In genomic region chr15:41827880-41828746, GRCh38 we compare ENCODE assay signal across 1 cellular context.
TF ChIP-seq lines count a peak whose summit lies in the region.

Gene JMJD7, plus strand, starts transcription at chr15:41828092. Its CDS starts 33 bp downstream, at chr15:41828125.

TF ChIP-seq in HepG2, 621 proteins besides CTCF, POLR2A, EP300 and RAD21 (continued from another document and continues in another):
- no peak; the same call in 1 of the 2 replicates for TF ChIP-seq ZFP37 (CRISPR knock-in tag; IDR thresholded peaks at IDR 0.05; ENCODE audit: borderline replicate concordance)
- TF ChIP-seq ZSCAN9 (CRISPR knock-in tag; IDR thresholded peaks at IDR 0.05; ENCODE audit: borderline replicate concordance) = no peak
- TF ChIP-seq DMTF1 (CRISPR knock-in tag; IDR thresholded peaks at IDR 0.05) = no peak
- TF ChIP-seq NFIC (IDR thresholded peaks at IDR 0.05; ENCODE audit: low read length) = no peak
- TF ChIP-seq KAT7 (CRISPR knock-in tag; IDR thresholded peaks at IDR 0.05; ENCODE audit: borderline replicate concordance) = no peak
- TF ChIP-seq ZNF781 (CRISPR knock-in tag; IDR thresholded peaks at IDR 0.05; ENCODE audit: borderline replicate concordance, not compliant biosample characterization) = peak; percentile 15
- TF ChIP-seq, protein P1, sequence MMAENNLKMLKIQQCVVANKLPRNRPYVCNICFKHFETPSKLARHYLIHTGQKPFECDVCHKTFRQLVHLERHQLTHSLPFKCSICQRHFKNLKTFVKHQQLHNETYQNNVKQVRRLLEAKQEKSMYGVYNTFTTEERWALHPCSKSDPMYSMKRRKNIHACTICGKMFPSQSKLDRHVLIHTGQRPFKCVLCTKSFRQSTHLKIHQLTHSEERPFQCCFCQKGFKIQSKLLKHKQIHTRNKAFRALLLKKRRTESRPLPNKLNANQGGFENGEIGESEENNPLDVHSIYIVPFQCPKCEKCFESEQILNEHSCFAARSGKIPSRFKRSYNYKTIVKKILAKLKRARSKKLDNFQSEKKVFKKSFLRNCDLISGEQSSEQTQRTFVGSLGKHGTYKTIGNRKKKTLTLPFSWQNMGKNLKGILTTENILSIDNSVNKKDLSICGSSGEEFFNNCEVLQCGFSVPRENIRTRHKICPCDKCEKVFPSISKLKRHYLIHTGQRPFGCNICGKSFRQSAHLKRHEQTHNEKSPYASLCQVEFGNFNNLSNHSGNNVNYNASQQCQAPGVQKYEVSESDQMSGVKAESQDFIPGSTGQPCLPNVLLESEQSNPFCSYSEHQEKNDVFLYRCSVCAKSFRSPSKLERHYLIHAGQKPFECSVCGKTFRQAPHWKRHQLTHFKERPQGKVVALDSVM (CRISPR knock-in tag; IDR thresholded peaks at IDR 0.05) = no peak
- no peak for TF ChIP-seq PAWR (CRISPR knock-in tag; IDR thresholded peaks at IDR 0.05; ENCODE audit: borderline replicate concordance)
- no peak for TF ChIP-seq ZFP36L2 (CRISPR knock-in tag; IDR thresholded peaks at IDR 0.05)
- TF ChIP-seq HCFC1 (IDR thresholded peaks at IDR 0.05; ENCODE audit: low read depth, low read length) = no peak
- TF ChIP-seq DR1 (CRISPR knock-in tag; IDR thresholded peaks at IDR 0.05) = no peak
- TF ChIP-seq CCDC6 (CRISPR knock-in tag; IDR thresholded peaks at IDR 0.05) = no peak; the same call in 1 of the 2 replicates
- TF ChIP-seq ZNF746 (CRISPR knock-in tag; IDR thresholded peaks at IDR 0.05) = no peak
- TF ChIP-seq ZNF335 (CRISPR knock-in tag; IDR thresholded peaks at IDR 0.05) = no peak
- TF ChIP-seq AKAP8 (CRISPR knock-in tag; IDR thresholded peaks at IDR 0.05) = no peak; the same call in 1 of the 2 replicates
- TF ChIP-seq, protein P2, sequence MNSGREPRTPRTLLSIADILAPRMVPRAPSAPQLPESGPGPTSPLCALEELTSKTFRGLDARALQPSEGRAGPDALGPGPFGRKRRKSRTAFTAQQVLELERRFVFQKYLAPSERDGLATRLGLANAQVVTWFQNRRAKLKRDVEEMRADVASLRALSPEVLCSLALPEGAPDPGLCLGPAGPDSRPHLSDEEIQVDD (CRISPR knock-in tag; IDR thresholded peaks at IDR 0.05; ENCODE audit: borderline replicate concordance) = no peak
- TF ChIP-seq ZNF224 (CRISPR knock-in tag; IDR thresholded peaks at IDR 0.05) = no peak
- TF ChIP-seq NFE2 (CRISPR knock-in tag; IDR thresholded peaks at IDR 0.05) = no peak
- TF ChIP-seq, protein P3, sequence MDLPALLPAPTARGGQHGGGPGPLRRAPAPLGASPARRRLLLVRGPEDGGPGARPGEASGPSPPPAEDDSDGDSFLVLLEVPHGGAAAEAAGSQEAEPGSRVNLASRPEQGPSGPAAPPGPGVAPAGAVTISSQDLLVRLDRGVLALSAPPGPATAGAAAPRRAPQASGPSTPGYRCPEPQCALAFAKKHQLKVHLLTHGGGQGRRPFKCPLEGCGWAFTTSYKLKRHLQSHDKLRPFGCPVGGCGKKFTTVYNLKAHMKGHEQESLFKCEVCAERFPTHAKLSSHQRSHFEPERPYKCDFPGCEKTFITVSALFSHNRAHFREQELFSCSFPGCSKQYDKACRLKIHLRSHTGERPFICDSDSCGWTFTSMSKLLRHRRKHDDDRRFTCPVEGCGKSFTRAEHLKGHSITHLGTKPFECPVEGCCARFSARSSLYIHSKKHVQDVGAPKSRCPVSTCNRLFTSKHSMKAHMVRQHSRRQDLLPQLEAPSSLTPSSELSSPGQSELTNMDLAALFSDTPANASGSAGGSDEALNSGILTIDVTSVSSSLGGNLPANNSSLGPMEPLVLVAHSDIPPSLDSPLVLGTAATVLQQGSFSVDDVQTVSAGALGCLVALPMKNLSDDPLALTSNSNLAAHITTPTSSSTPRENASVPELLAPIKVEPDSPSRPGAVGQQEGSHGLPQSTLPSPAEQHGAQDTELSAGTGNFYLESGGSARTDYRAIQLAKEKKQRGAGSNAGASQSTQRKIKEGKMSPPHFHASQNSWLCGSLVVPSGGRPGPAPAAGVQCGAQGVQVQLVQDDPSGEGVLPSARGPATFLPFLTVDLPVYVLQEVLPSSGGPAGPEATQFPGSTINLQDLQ (CRISPR knock-in tag; IDR thresholded peaks at IDR 0.05) = 0 out of 2 replicates have a peak, but pooled peaks have one; percentile 53
- TF ChIP-seq ZBTB3 (CRISPR knock-in tag; IDR thresholded peaks at IDR 0.05; ENCODE audit: borderline replicate concordance, low read depth) = no peak
- TF ChIP-seq ATF1 (CRISPR knock-in tag; IDR thresholded peaks at IDR 0.05) = no peak
- TF ChIP-seq ARHGAP35 (CRISPR knock-in tag; IDR thresholded peaks at IDR 0.05; ENCODE audit: borderline replicate concordance) = no peak; the same call in 1 of the 2 replicates
- TF ChIP-seq, protein P4, sequence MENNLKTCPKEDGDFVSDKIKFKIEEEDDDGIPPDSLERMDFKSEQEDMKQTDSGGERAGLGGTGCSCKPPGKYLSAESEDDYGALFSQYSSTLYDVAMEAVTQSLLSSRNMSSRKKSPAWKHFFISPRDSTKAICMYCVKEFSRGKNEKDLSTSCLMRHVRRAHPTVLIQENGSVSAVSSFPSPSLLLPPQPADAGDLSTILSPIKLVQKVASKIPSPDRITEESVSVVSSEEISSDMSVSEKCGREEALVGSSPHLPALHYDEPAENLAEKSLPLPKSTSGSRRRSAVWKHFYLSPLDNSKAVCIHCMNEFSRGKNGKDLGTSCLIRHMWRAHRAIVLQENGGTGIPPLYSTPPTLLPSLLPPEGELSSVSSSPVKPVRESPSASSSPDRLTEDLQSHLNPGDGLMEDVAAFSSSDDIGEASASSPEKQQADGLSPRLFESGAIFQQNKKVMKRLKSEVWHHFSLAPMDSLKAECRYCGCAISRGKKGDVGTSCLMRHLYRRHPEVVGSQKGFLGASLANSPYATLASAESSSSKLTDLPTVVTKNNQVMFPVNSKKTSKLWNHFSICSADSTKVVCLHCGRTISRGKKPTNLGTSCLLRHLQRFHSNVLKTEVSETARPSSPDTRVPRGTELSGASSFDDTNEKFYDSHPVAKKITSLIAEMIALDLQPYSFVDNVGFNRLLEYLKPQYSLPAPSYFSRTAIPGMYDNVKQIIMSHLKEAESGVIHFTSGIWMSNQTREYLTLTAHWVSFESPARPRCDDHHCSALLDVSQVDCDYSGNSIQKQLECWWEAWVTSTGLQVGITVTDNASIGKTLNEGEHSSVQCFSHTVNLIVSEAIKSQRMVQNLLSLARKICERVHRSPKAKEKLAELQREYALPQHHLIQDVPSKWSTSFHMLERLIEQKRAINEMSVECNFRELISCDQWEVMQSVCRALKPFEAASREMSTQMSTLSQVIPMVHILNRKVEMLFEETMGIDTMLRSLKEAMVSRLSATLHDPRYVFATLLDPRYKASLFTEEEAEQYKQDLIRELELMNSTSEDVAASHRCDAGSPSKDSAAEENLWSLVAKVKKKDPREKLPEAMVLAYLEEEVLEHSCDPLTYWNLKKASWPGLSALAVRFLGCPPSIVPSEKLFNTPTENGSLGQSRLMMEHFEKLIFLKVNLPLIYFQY (CRISPR knock-in tag; IDR thresholded peaks at IDR 0.05; ENCODE audit: borderline replicate concordance) = no peak
- no peak for TF ChIP-seq SALL2 (CRISPR knock-in tag; IDR thresholded peaks at IDR 0.05)
- no peak for TF ChIP-seq ZNF205 (CRISPR knock-in tag; IDR thresholded peaks at IDR 0.05)
- no peak; the same call in 1 of the 2 replicates for TF ChIP-seq ZNF749 (CRISPR knock-in tag; IDR thresholded peaks at IDR 0.05; ENCODE audit: borderline replicate concordance)
- TF ChIP-seq KDM5B (CRISPR knock-in tag; IDR thresholded peaks at IDR 0.05; ENCODE audit: borderline replicate concordance) = peak; percentile 76; the same call in 1 of the 2 replicates
- TF ChIP-seq ZNF570 (CRISPR knock-in tag; IDR thresholded peaks at IDR 0.05; ENCODE audit: borderline replicate concordance) = no peak
- TF ChIP-seq ZBTB39 (CRISPR knock-in tag; IDR thresholded peaks at IDR 0.05) = no peak
- no peak for TF ChIP-seq ZNF230 (CRISPR knock-in tag; IDR thresholded peaks at IDR 0.05)
- TF ChIP-seq IKZF5 (CRISPR knock-in tag; IDR thresholded peaks at IDR 0.05) = 0 out of 2 replicates have a peak, but pooled peaks have one; percentile 35
- no peak for TF ChIP-seq IRF1 (CRISPR knock-in tag; IDR thresholded peaks at IDR 0.05; ENCODE audit: low read depth)
- TF ChIP-seq ZNF17 (CRISPR knock-in tag; IDR thresholded peaks at IDR 0.05) = no peak
- peak; percentile 74; the same call in 1 of the 2 replicates for TF ChIP-seq ZNF768 (CRISPR knock-in tag; IDR thresholded peaks at IDR 0.05)
- TF ChIP-seq IRF2 (CRISPR knock-in tag; IDR thresholded peaks at IDR 0.05) = no peak
- no peak for TF ChIP-seq ZBTB4 (CRISPR knock-in tag; IDR thresholded peaks at IDR 0.05; ENCODE audit: borderline replicate concordance)
- TF ChIP-seq SP140L (CRISPR knock-in tag; IDR thresholded peaks at IDR 0.05; ENCODE audit: borderline replicate concordance) = no peak
- TF ChIP-seq MXI1 (IDR thresholded peaks at IDR 0.05; ENCODE audit: borderline replicate concordance, low read depth, low read length) = peak; percentile 42; the same call in 1 of the 3 replicates
- no peak for TF ChIP-seq SMC3 (IDR thresholded peaks at IDR 0.05; ENCODE audit: low read length)
